Comparison of ENCODE assay signal across 8 cellular contexts in genomic region chr4:73257242-73257994, GRCh38. TPM values are rescaled to one million over a fixed set of nuclear protein-coding genes. Genes with fewer than 3 reads are reported as not detected.
DNase-seq lines count a peak whose midpoint lies in the region; ATAC-seq and TF ChIP-seq lines count a peak whose summit lies in the region.

No MANE protein-coding gene starts in this region.

- no peaks in the 10 kb centered on the region for H3K36me3 ChIP-seq in vagina

- no peaks in the 10 kb centered on the region for H3K9me3 ChIP-seq in right cardiac atrium (ENCODE audit: control insufficient read depth, low read length)
- H3K9me3 ChIP-seq in vagina: no peaks in the 10 kb centered on the region

- H3K4me3 ChIP-seq in right cardiac atrium (ENCODE audit: low read length): peak overlapping the region; percentile 87
- H3K4me3 ChIP-seq in vagina: peak overlapping the region; percentile 90 to 97

- peak overlapping the region; percentile 94 for H3K27ac ChIP-seq in angular gyrus (ENCODE audit: low read depth, low read length)
- H3K27ac ChIP-seq in right cardiac atrium (ENCODE audit: low read length): peak overlapping the region; percentile 97
- peak overlapping the region; percentile 96 for H3K27ac ChIP-seq in vagina

- ATAC-seq in right cardiac atrium: peak; percentile 54 to 60

- no peak for TF ChIP-seq POLR2A in vagina (IDR thresholded peaks at IDR 0.05)

- WGBS in right cardiac atrium: under 1% methylated on average over 16 of the region's 16 CpGs

- H3K4me1 ChIP-seq in right cardiac atrium (ENCODE audit: control insufficient read depth, insufficient read depth, low read length) (no peaks in the 10 kb centered on the region), vagina (peaks cover 68% of the 10 kb centered on the region)

- peak; percentile 53 to 73 (median 63) for TF ChIP-seq CTCF in vagina (IDR thresholded peaks at IDR 0.05)

- no peaks in the 10 kb centered on the region for H3K27me3 ChIP-seq in right cardiac atrium (ENCODE audit: control insufficient read depth, insufficient read depth)
- H3K27me3 ChIP-seq in vagina: no peaks in the 10 kb centered on the region

- intact Hi-C loops in right cardiac atrium (cut with DNase I): loop anchor here in 3 of 4 donors (5.0 to 10.0 kb wide), 4 partner anchors 35 to 190 kb away; partner anchors contain the start of gene COX18 (in 1 of the 3)
- intact Hi-C loops in vagina (cut with DNase I): no loop called here

- DNase-seq in DMS 273 (lab: John Stamatoyannopoulos, UW; ENCODE audit: unreplicated experiment) (peak; percentile 82), HCEC 1CT (peak; percentile 71), NCI-H1417 (lab: John Stamatoyannopoulos, UW) (peak; percentile 56 to 83 (median 68)), SW480 (ENCODE audit: low spot score) (peak; percentile 78), right cardiac atrium (peak; percentile 77 to 86 (median 78)), pulmonary artery endothelial cell (ENCODE audit: low read depth, low spot score) (peak; percentile 54), vagina (ENCODE audit: extremely low spot score in 2 of 2) (no peak)

RNA-seq across cellular contexts. Expression of gene ANKRD17, which starts 1.2 kb away (rescaled TPM):
- 10 to 100 TPM; 52.1 to 59.4 (median 53.7) TPM for total RNA-seq in right cardiac atrium
- 9.6 TPM for polyA plus RNA-seq in right cardiac atrium
- total RNA-seq in pulmonary artery endothelial cell: 48.4 and 65.3 TPM in 2 replicates
- 55.5 TPM for total RNA-seq in vagina

Comparison
In these comparisons a context has a peak if more than half of its experiments do, and no peak if none do; other contexts are left out.
1. DNase-seq: peak in DMS 273 (single experiment), HCEC 1CT (single experiment), NCI-H1417 (3 of 3), SW480 (single experiment), right cardiac atrium (3 of 3) and pulmonary artery endothelial cell (single experiment); none in vagina (0 of 2).
2. Peak in every context shown above with its lines, with median percentiles within 50 percentile points of each other: H3K27ac ChIP-seq.